Comparison of ENCODE assay signal across 22 cellular contexts in the genomic region with DNA sequence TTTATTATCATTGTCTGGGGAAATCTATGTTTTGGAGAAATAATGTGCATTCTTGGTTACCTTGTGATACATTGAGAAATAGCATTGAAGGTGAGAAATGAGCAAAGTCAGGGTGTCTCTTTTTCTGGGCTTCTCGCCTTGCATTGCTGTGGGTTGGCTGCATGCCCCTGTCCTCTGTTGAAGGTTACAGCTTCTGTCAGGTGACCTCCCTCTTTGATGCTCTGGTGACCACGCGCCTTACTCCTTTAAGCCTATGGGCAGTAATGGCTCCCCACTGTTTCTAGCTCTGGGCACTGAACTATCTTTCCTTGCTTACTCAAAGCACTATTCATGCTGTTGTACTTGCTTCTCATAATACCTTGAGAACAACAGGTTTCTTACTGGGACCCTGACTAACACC. TPM values are rescaled to one million over a fixed set of nuclear protein-coding genes. Genes with fewer than 3 reads are reported as not detected.
"Had no signal": no experiment of that assay in that cellular context is flagged by ENCODE, and none has a peak within 500 bp of the region (broad histone marks: within the 10 kb centered on the region; RNA-seq: fewer than 3 reads in every experiment).

No MANE protein-coding gene starts in this region.

- H3K9me3 Mint-ChIP-seq: activated T-cell treated with anti-CD3 and anti-CD28 coated beads, Interleukin-2, amount 50 U/mL, for 4 hours; activated T-helper 2 cell treated with anti-CD3 and anti-CD28 coated beads, Interferon-gamma antibody, Interleukin-2, Interleukin-4, amounts not matched to agents 10 μg/mL and 5 μg/mL and 100 μg/mL, durations not matched to agents 14 hours and 24 hours and 36 hours; neural crest cell had no signal

- DNase-seq: activated CD4-positive, alpha-beta T cell treated with anti-CD3 and anti-CD28 coated beads for 1 hour; activated naive CD4-positive, alpha-beta T cell; activated T-cell treated with anti-CD3 and anti-CD28 coated beads, Interleukin-2, amount 50 U/mL, for 4 hours; adrenal gland; esophagus squamous epithelium; gastrocnemius medialis; hypothalamus; kidney; lower lobe of right lung; naive thymus-derived CD4-positive, alpha-beta T cell; right lobe of liver; stimulated activated CD4-positive, alpha-beta T cell treated with anti-CD3 and anti-CD28 coated beads, Interleukin-1b, Interleukin-23, amount 100 ng/mL, for 48 hours; T-helper 2 cell; testis; trophoblast cell; uterus had no signal

- H3K27me3 Mint-ChIP-seq: central memory CD8-positive, alpha-beta T cell; naive thymus-derived CD4-positive, alpha-beta T cell had no signal

- H3K27ac Mint-ChIP-seq: activated naive CD8-positive, alpha-beta T cell; activated T-helper 2 cell treated with anti-CD3 and anti-CD28 coated beads, Interferon-gamma antibody, Interleukin-2, Interleukin-4, amounts not matched to agents 10 μg/mL and 5 μg/mL and 100 μg/mL, durations not matched to agents 14 hours and 24 hours and 36 hours; naive thymus-derived CD4-positive, alpha-beta T cell; stimulated activated effector memory CD8-positive, alpha-beta T cell treated with anti-CD3 and anti-CD28 coated beads, Interleukin-12 subunit alpha, Interleukin-12 subunit beta, amount 100 ng/mL, for 72 hours had no signal

- H3K4me1 Mint-ChIP-seq: central memory CD8-positive, alpha-beta T cell; naive thymus-derived CD4-positive, alpha-beta T cell; stimulated activated effector memory CD8-positive, alpha-beta T cell treated with anti-CD3 and anti-CD28 coated beads, Interleukin-12 subunit alpha, Interleukin-12 subunit beta, amount 100 ng/mL, for 72 hours had no signal

- H3K4me3 Mint-ChIP-seq: activated naive CD8-positive, alpha-beta T cell; activated T-cell treated with anti-CD3 and anti-CD28 coated beads, Interleukin-2, amount 50 U/mL, for 4 hours; central memory CD8-positive, alpha-beta T cell; naive thymus-derived CD4-positive, alpha-beta T cell; neural crest cell; stimulated activated effector memory CD8-positive, alpha-beta T cell treated with anti-CD3 and anti-CD28 coated beads, Interleukin-12 subunit alpha, Interleukin-12 subunit beta, amount 100 ng/mL, for 72 hours had no signal

- ATAC-seq: activated T-cell treated with anti-CD3 and anti-CD28 coated beads, Interleukin-2, amount 50 U/mL, for 4 hours; gastrocnemius medialis; left lobe of liver; lower lobe of right lung; naive thymus-derived CD4-positive, alpha-beta T cell; right lobe of liver; stimulated activated effector memory CD8-positive, alpha-beta T cell treated with anti-CD3 and anti-CD28 coated beads, Interleukin-12 subunit alpha, Interleukin-12 subunit beta, amount 100 ng/mL, for 72 hours had no signal

- H3K36me3 Mint-ChIP-seq: activated naive CD8-positive, alpha-beta T cell; naive thymus-derived CD4-positive, alpha-beta T cell; stimulated activated effector memory CD8-positive, alpha-beta T cell treated with anti-CD3 and anti-CD28 coated beads, Interleukin-12 subunit alpha, Interleukin-12 subunit beta, amount 100 ng/mL, for 72 hours had no signal

RNA-seq across cellular contexts. Expression of a gene that starts 14.6 kb away (rescaled TPM):
- total RNA-seq: activated T-cell treated with anti-CD3 and anti-CD28 coated beads, Interleukin-2, amount 50 U/mL, for 4 hours; naive thymus-derived CD4-positive, alpha-beta T cell had no signal
